ENCODE assay signal across 8 cellular contexts in genomic region chr1:1208713-1209433, GRCh38. TPM values are rescaled to one million over a fixed set of nuclear protein-coding genes. Genes with fewer than 3 reads are reported as not detected.
DNase-seq lines count a peak whose midpoint lies in the region; ATAC-seq and TF ChIP-seq lines count a peak whose summit lies in the region.

No MANE protein-coding gene starts in this region.

- H3K9ac ChIP-seq in endodermal cell (ENCODE audit: extremely low read depth, low read length, poor library complexity, severe bottlenecking): no peak overlapping the region

- no peaks in the 10 kb centered on the region for H3K4me1 ChIP-seq in endodermal cell (ENCODE audit: control insufficient read depth, insufficient read depth, low read length)

- H3K27me3 ChIP-seq in AG04450 (ENCODE audit: control insufficient read depth, insufficient read depth, low read length) (peaks cover 7% of the 10 kb centered on the region), endodermal cell (ENCODE audit: control insufficient read depth, insufficient read depth, low read length, poor library complexity, severe bottlenecking) (peaks cover 28% of the 10 kb centered on the region)

- no peak for DNase-seq in AG04450 (ENCODE audit: low read depth, low spot score)
- peak; percentile 21 for DNase-seq in KG1 (lab: John Stamatoyannopoulos, UW)
- DNase-seq in activated CD8-positive, alpha-beta memory T cell treated with anti-CD3 and anti-CD28 coated beads, Interleukin-2, amount 50 U/mL, for 4 hours: peak; percentile 54
- DNase-seq in iris pigment epithelial cell (ENCODE audit: low read depth): peak; percentile 21
- DNase-seq in endodermal cell: no peak

- H3K27ac ChIP-seq in AG04450 (ENCODE audit: low read depth, low read length) (peak overlapping the region; percentile 39), endodermal cell (ENCODE audit: low read depth, low read length) (no peak overlapping the region)

- no peak overlapping the region; the same call in 1 of the 2 replicates for H3K4me3 ChIP-seq in AG04450 (ENCODE audit: low read depth, low read length)
- no peak overlapping the region for H3K4me3 ChIP-seq in endodermal cell (ENCODE audit: low read length)

- CTCF ChIA-PET in AG04450 (lab: Charles Lee): no interaction called here

- no peaks in the 10 kb centered on the region for H3K36me3 Mint-ChIP-seq in endodermal cell (ENCODE audit: low read depth)

- ATAC-seq in HG03039 (IDR thresholded peaks at IDR 0.05; ENCODE audit: unreplicated experiment) (no peak), GM21360 (IDR thresholded peaks at IDR 0.05; ENCODE audit: unreplicated experiment) (no peak), GM18858 (IDR thresholded peaks at IDR 0.05; ENCODE audit: unreplicated experiment) (no peak)

- no peaks in the 10 kb centered on the region for H3K9me3 Mint-ChIP-seq in endodermal cell

- no peak overlapping the region for H3K4me3 Mint-ChIP-seq in endodermal cell

- H3K9me3 ChIP-seq in AG04450 (ENCODE audit: control insufficient read depth, insufficient read depth, low read length) (peaks cover 3% of the 10 kb centered on the region; the same call in 1 of the 2 replicates), endodermal cell (ENCODE audit: control insufficient read depth, low read length) (no peaks in the 10 kb centered on the region)

- H3K4me1 Mint-ChIP-seq in endodermal cell: no peaks in the 10 kb centered on the region

- POLR2A ChIA-PET in AG04450 (lab: Yijun Ruan, JAX): interaction anchor here (0.6 kb wide), 1 partner anchor 56 kb away, joined by 3 read pairs; no protein-coding TSS in a partner anchor

- H3K36me3 ChIP-seq in endodermal cell (ENCODE audit: control insufficient read depth, insufficient read depth, low read length): no peaks in the 10 kb centered on the region

- no peak overlapping the region for H3K27ac Mint-ChIP-seq in endodermal cell

- 93 to 98% methylated on average over 16 to 38 of the region's 38 CpGs for WGBS in endodermal cell (ENCODE audit: insufficient coverage in 1 of 2, insufficient read length in 1 of 2), 2 experiments

- TF ChIP-seq CTCF in AG04450 (IDR thresholded peaks at IDR 0.05; ENCODE audit: low read depth, low read length) (no peak), endodermal cell (conservative IDR thresholded peaks at IDR 0.05) (no peak)

- H3K27me3 Mint-ChIP-seq in endodermal cell (ENCODE audit: insufficient read depth): peaks cover 1% of the 10 kb centered on the region

RNA-seq across cellular contexts. Expression of gene TNFRSF18, which starts 2.5 kb away (rescaled TPM):
- 1.0 and 2.1 TPM in 2 replicates for polyA plus RNA-seq in AG04450 (2011; rRNA removed)
- 0.69 TPM in 1 of 2 replicates, not detected in the other for polyA minus RNA-seq in AG04450 (2011; rRNA and poly(A)+ RNA removed)
- 1 to 10 TPM in 1 of 2 donors, under 1 TPM in 1; 0.95 to 1.7 TPM for total RNA-seq in endodermal cell
- not detected for polyA plus RNA-seq in endodermal cell (2013, experiment 1 of 2)
- 0.25 TPM for polyA plus RNA-seq in endodermal cell (2013, experiment 2 of 2)

RNA-seq across cellular contexts. Expression of gene TNFRSF4, which starts 5.1 kb away (rescaled TPM):
- 0.07 and 0.24 TPM in 2 replicates for polyA plus RNA-seq in AG04450 (2011; rRNA removed)
- not detected in 2 replicates for polyA minus RNA-seq in AG04450 (2011; rRNA and poly(A)+ RNA removed)
- total RNA-seq in endodermal cell: under 1 TPM in 1 of 2 donors, not detected in 1; 0.20 TPM
- polyA plus RNA-seq in endodermal cell (2013, experiment 1 of 2): not detected
- polyA plus RNA-seq in endodermal cell (2013, experiment 2 of 2): not detected

RNA-seq across cellular contexts. Expression of gene SDF4, which starts 22.9 kb away (rescaled TPM):
- 109 and 115 TPM in 2 replicates for polyA plus RNA-seq in AG04450 (2011; rRNA removed)
- 62.5 and 69.7 TPM in 2 replicates for polyA minus RNA-seq in AG04450 (2011; rRNA and poly(A)+ RNA removed)
- total RNA-seq in endodermal cell: 10 to 100 TPM; 85.9 to 95.6 TPM
- polyA plus RNA-seq in endodermal cell (2013, experiment 1 of 2): 77.8 TPM
- polyA plus RNA-seq in endodermal cell (2013, experiment 2 of 2): 71.1 TPM

RNA-seq across cellular contexts. Expression of gene B3GALT6, which starts 23.2 kb away (rescaled TPM):
- polyA plus RNA-seq in AG04450 (2011; rRNA removed): 15.2 and 15.7 TPM in 2 replicates
- 7.1 TPM in 2 replicates for polyA minus RNA-seq in AG04450 (2011; rRNA and poly(A)+ RNA removed)
- total RNA-seq in endodermal cell: 10 to 100 TPM; 24.8 to 31.5 TPM
- 27.8 TPM for polyA plus RNA-seq in endodermal cell (2013, experiment 1 of 2)
- 24.0 TPM for polyA plus RNA-seq in endodermal cell (2013, experiment 2 of 2)

RNA-seq across cellular contexts. Expression of gene TTLL10, which starts 35.2 kb away (rescaled TPM):
- not detected in 2 replicates for polyA plus RNA-seq in AG04450 (2011; rRNA removed)
- not detected in 2 replicates for polyA minus RNA-seq in AG04450 (2011; rRNA and poly(A)+ RNA removed)
- total RNA-seq in endodermal cell: 1 to 10 TPM in 1 of 2 donors, under 1 TPM in 1; 0.93 to 1.2 TPM
- polyA plus RNA-seq in endodermal cell (2013, experiment 1 of 2): 1.1 TPM
- 0.21 TPM for polyA plus RNA-seq in endodermal cell (2013, experiment 2 of 2)

Comparison
In these comparisons a context has a peak if more than half of its experiments do, and no peak if none do; other contexts are left out.
1. DNase-seq: peak in KG1 (single experiment), activated CD8-positive, alpha-beta memory T cell treated with anti-CD3 and anti-CD28 coated beads, Interleukin-2, amount 50 U/mL, for 4 hours (single experiment) and iris pigment epithelial cell (single experiment); none in AG04450 (single experiment) and endodermal cell (single experiment).